Comparison of ENCODE assay signal across 1 cellular context in genomic region chr6:7787731-7788130, GRCh38.
TF ChIP-seq lines count a peak whose summit lies in the region.

No MANE protein-coding gene starts in this region.

TF ChIP-seq in A549, 52 proteins besides CTCF, POLR2A, EP300 and RAD21 (continued from another document):
- TF ChIP-seq, protein P1, sequence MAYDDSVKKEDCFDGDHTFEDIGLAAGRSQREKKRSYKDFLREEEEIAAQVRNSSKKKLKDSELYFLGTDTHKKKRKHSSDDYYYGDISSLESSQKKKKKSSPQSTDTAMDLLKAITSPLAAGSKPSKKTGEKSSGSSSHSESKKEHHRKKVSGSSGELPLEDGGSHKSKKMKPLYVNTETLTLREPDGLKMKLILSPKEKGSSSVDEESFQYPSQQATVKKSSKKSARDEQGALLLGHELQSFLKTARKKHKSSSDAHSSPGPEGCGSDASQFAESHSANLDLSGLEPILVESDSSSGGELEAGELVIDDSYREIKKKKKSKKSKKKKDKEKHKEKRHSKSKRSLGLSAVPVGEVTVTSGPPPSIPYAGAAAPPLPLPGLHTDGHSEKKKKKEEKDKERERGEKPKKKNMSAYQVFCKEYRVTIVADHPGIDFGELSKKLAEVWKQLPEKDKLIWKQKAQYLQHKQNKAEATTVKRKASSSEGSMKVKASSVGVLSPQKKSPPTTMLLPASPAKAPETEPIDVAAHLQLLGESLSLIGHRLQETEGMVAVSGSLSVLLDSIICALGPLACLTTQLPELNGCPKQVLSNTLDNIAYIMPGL (CRISPR knock-in tag; IDR thresholded peaks at IDR 0.05; ENCODE audit: borderline replicate concordance), result no peak
- TF ChIP-seq, protein P2, sequence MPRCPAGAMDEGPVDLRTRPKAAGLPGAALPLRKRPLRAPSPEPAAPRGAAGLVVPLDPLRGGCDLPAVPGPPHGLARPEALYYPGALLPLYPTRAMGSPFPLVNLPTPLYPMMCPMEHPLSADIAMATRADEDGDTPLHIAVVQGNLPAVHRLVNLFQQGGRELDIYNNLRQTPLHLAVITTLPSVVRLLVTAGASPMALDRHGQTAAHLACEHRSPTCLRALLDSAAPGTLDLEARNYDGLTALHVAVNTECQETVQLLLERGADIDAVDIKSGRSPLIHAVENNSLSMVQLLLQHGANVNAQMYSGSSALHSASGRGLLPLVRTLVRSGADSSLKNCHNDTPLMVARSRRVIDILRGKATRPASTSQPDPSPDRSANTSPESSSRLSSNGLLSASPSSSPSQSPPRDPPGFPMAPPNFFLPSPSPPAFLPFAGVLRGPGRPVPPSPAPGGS (IDR thresholded peaks at IDR 0.05), result no peak
- TF ChIP-seq BHLHE40 (IDR thresholded peaks at IDR 0.05; ENCODE audit: low read depth, low read length) (no peak), MAFK (IDR thresholded peaks at IDR 0.05; ENCODE audit: partially characterized antibody) (peak; percentile 41)
